ENCODE assay signal across 22 cellular contexts in genomic region chr18:41513438-41513837, GRCh38.
"Had no signal": no experiment of that assay in that cellular context is flagged by ENCODE, and none has a peak within 500 bp of the region (broad histone marks: within the 10 kb centered on the region; RNA-seq: fewer than 3 reads in every experiment).

No MANE protein-coding gene starts in this region.

- ATAC-seq: naive thymus-derived CD8-positive, alpha-beta T cell; natural killer cell treated with Interleukin-12 subunit alpha and Interleukin-12 subunit beta and Interleukin-15 and Interleukin-18, amount 100 ng/mL, for 72 hours; psoas muscle; right cardiac atrium; right lobe of liver; stimulated activated effector memory CD8-positive, alpha-beta T cell treated with anti-CD3 and anti-CD28 coated beads, Interleukin-12 subunit alpha, Interleukin-12 subunit beta, amount 100 ng/mL, for 72 hours; stimulated activated naive B cell treated with anti-CD40 and anti-IgM and Interleukin-4, amounts not matched to agents 10 μg/mL and 1 μg/mL and 100 μg/mL, for 72 hours had no signal

- DNase-seq: naive thymus-derived CD8-positive, alpha-beta T cell; nephron progenitor cell; occipital lobe; ovary; posterior cingulate gyrus; psoas muscle; right cardiac atrium; right lobe of liver; sigmoid colon; small intestine; stimulated activated CD4-positive, alpha-beta T cell treated with anti-CD3 and anti-CD28 coated beads, Interleukin-15, amount 100 ng/mL, for 24 hours; stimulated activated CD4-positive, alpha-beta T cell treated with anti-CD3 and anti-CD28 coated beads, Interleukin-2, amount 100 ng/mL, for 24 hours; stimulated activated CD4-positive, alpha-beta T cell treated with anti-CD3 and anti-CD28 coated beads, Interleukin-2, amount 100 ng/mL, for 48 hours; stimulated activated CD4-positive, alpha-beta T cell treated with anti-CD3 and anti-CD28 coated beads, Interleukin-4, amount 100 ng/mL, for 24 hours; stimulated activated naive B cell treated with anti-CD40 and anti-IgM and Interleukin-4, amounts not matched to agents 10 μg/mL and 1 μg/mL and 100 μg/mL, for 72 hours; stimulated activated naive CD4-positive, alpha-beta T cell treated with Interleukin-2 at 50 U/mL for 16 hours; stomach; thyroid gland; trophoblast cell; upper lobe of left lung had no signal
